ENCODE assay signal across 9 cellular contexts in the genomic region with DNA sequence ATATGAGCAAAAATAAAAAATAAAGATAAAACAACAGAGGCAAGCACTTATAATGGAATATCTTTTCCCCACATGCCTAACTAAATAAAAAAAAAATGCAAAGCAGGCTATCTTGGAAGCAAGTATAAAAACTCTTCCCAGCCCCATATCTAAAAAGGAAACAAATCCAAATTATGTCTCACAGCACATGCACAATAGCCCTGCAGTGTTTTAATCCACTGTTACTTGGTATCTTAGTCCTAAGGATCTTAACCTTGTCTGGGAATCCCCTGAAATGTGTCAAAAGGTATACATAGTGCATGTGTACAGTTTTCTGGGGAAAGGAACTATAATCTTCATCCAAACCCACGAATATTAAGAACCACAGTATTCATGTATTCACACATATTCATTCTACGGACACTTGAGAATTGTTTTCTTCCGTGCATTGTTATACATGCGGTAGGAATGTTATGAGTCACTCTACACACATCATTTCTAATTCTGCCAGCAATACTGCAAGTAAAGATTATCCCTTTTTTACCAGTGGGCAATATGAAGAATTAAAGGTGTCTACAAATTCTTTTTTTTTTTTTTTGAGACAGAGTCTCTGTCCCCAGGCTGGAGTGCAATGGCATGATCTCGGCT. TPM values are rescaled to one million over a fixed set of nuclear protein-coding genes. Genes with fewer than 3 reads are reported as not detected.
DNase-seq lines count a peak whose midpoint lies in the region; ATAC-seq and TF ChIP-seq lines count a peak whose summit lies in the region.
"Had no signal": no experiment of that assay in that cellular context is flagged by ENCODE, and none has a peak within 500 bp of the region (broad histone marks: within the 10 kb centered on the region; RNA-seq: fewer than 3 reads in every experiment).

No MANE protein-coding gene starts in this region.

- POLR2A ChIA-PET in T-cell (lab: Charles Lee): no interaction called here

- H3K9me3 Mint-ChIP-seq in T-cell: no peaks in the 10 kb centered on the region
- peaks cover 3% of the 10 kb centered on the region for H3K9me3 Mint-ChIP-seq in osteocyte (ENCODE audit: unreplicated experiment)

- H3K4me3 Mint-ChIP-seq in T-cell (no peak overlapping the region), osteocyte (ENCODE audit: unreplicated experiment) (no peak overlapping the region)

- no peak for TF ChIP-seq CTCF in fibroblast of mammary gland (conservative IDR thresholded peaks at IDR 0.05; ENCODE audit: control insufficient read depth, insufficient read depth, low read depth, low read length)
- TF ChIP-seq CTCF in osteocyte (IDR thresholded peaks at IDR 0.05): no peak

- ATAC-seq in GM21529 (IDR thresholded peaks at IDR 0.05; ENCODE audit: unreplicated experiment): peak; percentile 50
- ATAC-seq in T-cell (replicated peaks in 1 of 4): no peak

- no peak overlapping the region for H3K4me3 ChIP-seq in fibroblast of mammary gland (ENCODE audit: control insufficient read depth, low read depth, low read length)

- DNase-seq in DMS53 treated with DMSO at 0.1 percent for 48 hours (lab: John Stamatoyannopoulos, UW; ENCODE audit: unreplicated experiment) (peak; percentile 48), HPDE6-E6E7 (ENCODE audit: extremely low spot score) (peak; percentile 72), fibroblast of mammary gland (ENCODE audit: low read depth) (peak; percentile 57), T-cell (no peak), SHP77 treated with DMSO at 0.1 percent for 48 hours (lab: John Stamatoyannopoulos, UW) (no peak), osteocyte (ENCODE audit: extremely low spot score, unreplicated experiment) (no peak), NCI-H2227 treated with DMSO at 0.1 percent for 48 hours (lab: John Stamatoyannopoulos, UW) (no peak)
- DNase-seq: amygdala had no signal

- CTCF ChIA-PET in T-cell (lab: Charles Lee): no interaction called here

- no peaks in the 10 kb centered on the region for H3K4me1 Mint-ChIP-seq in T-cell
- peaks cover 24% of the 10 kb centered on the region for H3K4me1 Mint-ChIP-seq in osteocyte (ENCODE audit: unreplicated experiment)

- H3K27me3 Mint-ChIP-seq in T-cell (peaks cover 5 to 21% of the 10 kb centered on the region in 2 donors), osteocyte (ENCODE audit: unreplicated experiment) (peaks cover 4% of the 10 kb centered on the region)

- H3K36me3 Mint-ChIP-seq in T-cell: no peaks in the 10 kb centered on the region
- H3K36me3 Mint-ChIP-seq in osteocyte (ENCODE audit: unreplicated experiment): no peaks in the 10 kb centered on the region

- H3K27ac Mint-ChIP-seq in T-cell (no peak overlapping the region), osteocyte (ENCODE audit: unreplicated experiment) (no peak overlapping the region)

RNA-seq across cellular contexts. Expression of gene SNX2, which starts 47.8 kb away (rescaled TPM):
- total RNA-seq in T-cell (10 to 100 TPM; 41.8 to 56.3 (median 47.8) TPM), osteocyte (50.6 and 53.2 TPM in 2 replicates)

Comparison
In these comparisons a context has a peak if more than half of its experiments do, and no peak if none do; other contexts are left out.
1. DNase-seq: peak in DMS53 treated with DMSO at 0.1 percent for 48 hours (single experiment), HPDE6-E6E7 (single experiment) and fibroblast of mammary gland (single experiment); none in T-cell (0 of 34), SHP77 treated with DMSO at 0.1 percent for 48 hours (single experiment), osteocyte (single experiment) and NCI-H2227 treated with DMSO at 0.1 percent for 48 hours (single experiment).